In the genomic region with DNA sequence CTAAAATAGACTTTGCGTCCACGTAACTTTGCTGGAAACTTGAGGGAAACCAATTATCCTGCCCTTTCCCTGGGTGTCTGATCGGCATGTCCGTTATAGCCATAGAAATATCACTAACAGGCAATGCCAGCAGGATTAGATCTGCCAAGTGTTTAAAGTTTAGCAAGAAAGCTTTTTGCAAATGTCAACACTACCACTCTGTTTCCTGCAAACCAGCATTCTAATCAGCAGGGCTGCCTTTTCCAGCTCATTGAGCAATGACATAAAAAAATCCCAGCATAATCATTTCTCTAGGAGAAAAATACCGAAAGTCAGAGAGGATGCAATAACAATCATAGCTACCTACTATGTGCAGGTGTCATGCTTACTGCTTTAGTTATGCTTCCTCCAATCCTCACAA, we compare ENCODE assay signal across 1 cellular context.
TF ChIP-seq lines count a peak whose summit lies in the region.

No MANE protein-coding gene starts in this region.

TF ChIP-seq in liver, 16 proteins besides CTCF, POLR2A, EP300 and RAD21 (continued from another document):
- TF ChIP-seq, protein P1, sequence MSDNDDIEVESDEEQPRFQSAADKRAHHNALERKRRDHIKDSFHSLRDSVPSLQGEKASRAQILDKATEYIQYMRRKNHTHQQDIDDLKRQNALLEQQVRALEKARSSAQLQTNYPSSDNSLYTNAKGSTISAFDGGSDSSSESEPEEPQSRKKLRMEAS (IDR thresholded peaks at IDR 0.05) = peak; percentile 96
- TF ChIP-seq SP1 (IDR thresholded peaks at IDR 0.05) = peak; percentile 47
- TF ChIP-seq JUND (IDR thresholded peaks at IDR 0.05) = peak in 1 of 2 donors; percentile 18
- peak in 1 of 2 donors; percentile 75 for TF ChIP-seq EGR1 (IDR thresholded peaks at IDR 0.05; ENCODE audit: low read depth in 2 of 2)
- peak; percentile 78 for TF ChIP-seq FOXA2 (IDR thresholded peaks at IDR 0.05)
- TF ChIP-seq FOXA1 (IDR thresholded peaks at IDR 0.05) = peak; percentile 71
- TF ChIP-seq YY1 (IDR thresholded peaks at IDR 0.05) = peak; percentile 36
- peak; percentile 21 to 55 for TF ChIP-seq RXRA (IDR thresholded peaks at IDR 0.05)
- no peak for TF ChIP-seq GABPA (IDR thresholded peaks at IDR 0.05 in 1 of 2, conservative IDR thresholded peaks at IDR 0.05 in 1 of 2)
- no peak for TF ChIP-seq NR2F2 (IDR thresholded peaks at IDR 0.05)
- TF ChIP-seq, protein P2, sequence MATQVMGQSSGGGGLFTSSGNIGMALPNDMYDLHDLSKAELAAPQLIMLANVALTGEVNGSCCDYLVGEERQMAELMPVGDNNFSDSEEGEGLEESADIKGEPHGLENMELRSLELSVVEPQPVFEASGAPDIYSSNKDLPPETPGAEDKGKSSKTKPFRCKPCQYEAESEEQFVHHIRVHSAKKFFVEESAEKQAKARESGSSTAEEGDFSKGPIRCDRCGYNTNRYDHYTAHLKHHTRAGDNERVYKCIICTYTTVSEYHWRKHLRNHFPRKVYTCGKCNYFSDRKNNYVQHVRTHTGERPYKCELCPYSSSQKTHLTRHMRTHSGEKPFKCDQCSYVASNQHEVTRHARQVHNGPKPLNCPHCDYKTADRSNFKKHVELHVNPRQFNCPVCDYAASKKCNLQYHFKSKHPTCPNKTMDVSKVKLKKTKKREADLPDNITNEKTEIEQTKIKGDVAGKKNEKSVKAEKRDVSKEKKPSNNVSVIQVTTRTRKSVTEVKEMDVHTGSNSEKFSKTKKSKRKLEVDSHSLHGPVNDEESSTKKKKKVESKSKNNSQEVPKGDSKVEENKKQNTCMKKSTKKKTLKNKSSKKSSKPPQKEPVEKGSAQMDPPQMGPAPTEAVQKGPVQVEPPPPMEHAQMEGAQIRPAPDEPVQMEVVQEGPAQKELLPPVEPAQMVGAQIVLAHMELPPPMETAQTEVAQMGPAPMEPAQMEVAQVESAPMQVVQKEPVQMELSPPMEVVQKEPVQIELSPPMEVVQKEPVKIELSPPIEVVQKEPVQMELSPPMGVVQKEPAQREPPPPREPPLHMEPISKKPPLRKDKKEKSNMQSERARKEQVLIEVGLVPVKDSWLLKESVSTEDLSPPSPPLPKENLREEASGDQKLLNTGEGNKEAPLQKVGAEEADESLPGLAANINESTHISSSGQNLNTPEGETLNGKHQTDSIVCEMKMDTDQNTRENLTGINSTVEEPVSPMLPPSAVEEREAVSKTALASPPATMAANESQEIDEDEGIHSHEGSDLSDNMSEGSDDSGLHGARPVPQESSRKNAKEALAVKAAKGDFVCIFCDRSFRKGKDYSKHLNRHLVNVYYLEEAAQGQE (IDR thresholded peaks at IDR 0.05) = no peak
